Comparison of ENCODE assay signal across 24 cellular contexts in the genomic region with DNA sequence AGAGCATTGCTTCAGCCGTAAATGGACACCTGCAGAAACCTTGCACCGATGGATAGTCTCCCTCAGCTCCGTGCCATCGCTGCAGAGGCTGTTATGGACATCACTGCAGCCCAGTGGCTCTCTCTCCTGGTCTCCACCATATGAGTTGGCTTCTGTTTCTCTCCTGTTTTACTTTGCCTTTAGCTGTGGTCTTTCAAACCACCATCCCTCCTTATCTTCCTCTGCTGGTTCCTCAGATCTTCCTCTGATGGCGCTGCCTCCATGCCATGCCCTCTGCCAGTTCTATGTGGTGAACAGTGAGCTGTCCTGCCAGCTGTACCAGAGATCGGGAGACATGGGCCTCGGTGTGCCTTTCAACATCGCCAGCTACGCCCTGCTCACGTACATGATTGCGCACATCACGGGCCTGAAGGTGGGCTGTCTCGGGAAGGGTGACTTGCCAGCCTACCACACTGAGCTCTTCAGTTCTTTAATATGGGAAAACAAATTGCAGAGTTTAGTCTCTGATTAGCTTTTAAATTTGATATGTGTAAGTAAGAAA. TPM values are rescaled to one million over a fixed set of nuclear protein-coding genes. Genes with fewer than 3 reads are reported as not detected.
A peak's percentile ranks its signal among the peaks of the same experiment; 100 is the strongest.
DNase-seq lines count a peak whose midpoint lies in the region; ATAC-seq, FAIRE-seq and TF ChIP-seq lines count a peak whose summit lies in the region.
"Had no signal": no experiment of that assay in that cellular context is flagged by ENCODE, and none has a peak within 500 bp of the region (broad histone marks: within the 10 kb centered on the region; RNA-seq: fewer than 3 reads in every experiment).

No MANE protein-coding gene starts in this region.

- no peak for FAIRE-seq in K562 (lab: Jason Lieb, UNC)
- FAIRE-seq: pancreas, small intestine had no signal

- 94% methylated on average over 13 of the region's 13 CpGs for WGBS in K562 (ENCODE audit: insufficient coverage, low coverage, missing lambda C conversion rate)

- H3K9me3 ChIP-seq in K562 (replicated peaks; ENCODE audit: control insufficient read depth, insufficient read depth, low read depth, low read length) (no peaks in the 10 kb centered on the region), left lung (no peaks in the 10 kb centered on the region)
- H3K9me3 ChIP-seq: pancreas, uterus had no signal

- peak; percentile 12 to 13 for DNase-seq in activated T-cell treated with anti-CD3 and anti-CD28 coated beads, Interleukin-2, amount 50 U/mL, for 48 hours
- no peak for DNase-seq in activated T-cell treated with anti-CD3 and anti-CD28 coated beads for 4 hours
- no peak for DNase-seq in K562 (ENCODE audit: extremely low read depth in 1 of 4, low spot score in 3 of 4)
- DNase-seq in type B pancreatic cell (ENCODE audit: extremely low spot score, unreplicated experiment): peak; percentile 45
- DNase-seq in left lung: no peak
- DNase-seq: activated CD4-positive, alpha-beta T cell treated with anti-CD3 and anti-CD28 coated beads for 1 hour; anterior cingulate cortex; effector CD4-positive, alpha-beta T cell; HCEC 1CT; hypothalamus; Karpas-422; left cardiac atrium; mammary epithelial cell; NCI-H2029; NCI-H524 treated with DMSO at 0.1 percent for 48 hours; nephron progenitor cell; pancreas; small intestine; stimulated activated naive CD4-positive, alpha-beta T cell; uterus had no signal

- no peak for ATAC-seq in K562
- ATAC-seq in left lung: no peak
- ATAC-seq in HG03439 (IDR thresholded peaks at IDR 0.05; ENCODE audit: unreplicated experiment): no peak
- ATAC-seq: left cardiac atrium, pancreas had no signal

- no peak overlapping the region for H3K4me2 ChIP-seq in K562 (ENCODE audit: insufficient read depth, low read length)

- H3K4me3 ChIP-seq in K562 (no peak overlapping the region), left lung (no peak overlapping the region)
- H3K4me3 ChIP-seq: pancreas, SK-N-MC, uterus had no signal

- intact Hi-C loops in K562 (cut with micrococcal nuclease) (loop anchor here (5.0 kb wide), 1 partner anchor 48 kb away; no protein-coding TSS in a partner anchor), left lung (cut with DNase I) (no loop called here)

- TF ChIP-seq CTCF in K562 (IDR thresholded peaks at IDR 0.05 in 2 of 3, conservative IDR thresholded peaks at IDR 0.05 in 1 of 3; ENCODE audit: insufficient read depth in 2 of 3, low read depth in 1 of 3, low read length in 3 of 3) (no peak), type B pancreatic cell (conservative IDR thresholded peaks at IDR 0.05) (no peak), left lung (IDR thresholded peaks at IDR 0.05) (no peak)

- no peak overlapping the region for H2AFZ ChIP-seq in K562 (ENCODE audit: low read depth, low read length)

- no peak overlapping the region for H3K27ac Mint-ChIP-seq in type B pancreatic cell
- H3K27ac Mint-ChIP-seq: activated naive CD4-positive, alpha-beta T cell treated with anti-CD3 and anti-CD28 coated beads, Interleukin-2, amount 50 U/mL, for 24 hours; nephron progenitor cell had no signal

- H3K79me2 ChIP-seq in K562 (ENCODE audit: control insufficient read depth, insufficient read depth, low read length): peaks cover 28% of the 10 kb centered on the region

- no peaks in the 10 kb centered on the region for H3K27me3 ChIP-seq in K562 (ENCODE audit: control insufficient read depth in 2 of 2, insufficient read depth in 2 of 2, low read length in 2 of 2)
- H3K27me3 ChIP-seq in left lung: no peaks in the 10 kb centered on the region
- H3K27me3 ChIP-seq: pancreas, uterus had no signal

- no peaks in the 10 kb centered on the region; a peak in 1 of 5 replicates for H3K4me1 ChIP-seq in K562 (replicated peaks in 1 of 2; ENCODE audit: control insufficient read depth in 2 of 2, insufficient read depth in 2 of 2, low read length in 2 of 2)
- H3K4me1 ChIP-seq in left lung: no peaks in the 10 kb centered on the region
- H3K4me1 ChIP-seq: pancreas, uterus had no signal

- no peak for TF ChIP-seq RAD21 in K562 (CRISPR knock-in tag; conservative IDR thresholded peaks at IDR 0.05 in 1 of 2, IDR thresholded peaks at IDR 0.05 in 1 of 2)

- no peak overlapping the region for H3K9ac ChIP-seq in K562 (ENCODE audit: insufficient read depth in 1 of 2, low read depth in 2 of 2, low read length in 2 of 2)

- BruUV-seq in K562 (replicated peaks; lab: Mats Ljungman, UMichigan): no TSS peak

- no peaks in the 10 kb centered on the region for H3K27me3 Mint-ChIP-seq in type B pancreatic cell
- H3K27me3 Mint-ChIP-seq: activated naive CD4-positive, alpha-beta T cell treated with anti-CD3 and anti-CD28 coated beads, Interleukin-2, amount 50 U/mL, for 24 hours had no signal

- no peaks in the 10 kb centered on the region for H3K9me1 ChIP-seq in K562 (ENCODE audit: control insufficient read depth, insufficient read depth, low read length)

- H3K4me3 Mint-ChIP-seq in type B pancreatic cell: no peak overlapping the region
- H3K4me3 Mint-ChIP-seq: activated naive CD4-positive, alpha-beta T cell treated with anti-CD3 and anti-CD28 coated beads, Interleukin-2, amount 50 U/mL, for 24 hours; nephron progenitor cell had no signal

- H3K36me3 ChIP-seq in K562 (ENCODE audit: control insufficient read depth, insufficient read depth, low read length) (peaks cover 92% of the 10 kb centered on the region), left lung (peaks cover 0 to 69% of the 10 kb centered on the region in 2 donors)
- H3K36me3 ChIP-seq: uterus had no signal

- POLR2A ChIA-PET in K562 (lab: Yijun Ruan, JAX): interaction anchor here (0.5 to 2.2 kb wide), 14 partner anchors 9 to 169 kb away, joined by 3 to 13 read pairs (median 3); a partner anchor contains a TSS

- in situ Hi-C loops in GM18951 (cut with MboI; ENCODE audit: low sequenced_read_pairs, unreplicated experiment): no loop called here
- in situ Hi-C loops in K562 (cut with MboI): no loop called here

- no peaks in the 10 kb centered on the region for H3K4me1 Mint-ChIP-seq in type B pancreatic cell (ENCODE audit: unreplicated experiment)
- H3K4me1 Mint-ChIP-seq: activated naive CD4-positive, alpha-beta T cell treated with anti-CD3 and anti-CD28 coated beads, Interleukin-2, amount 50 U/mL, for 24 hours; nephron progenitor cell had no signal

- no peaks in the 10 kb centered on the region for H3K9me3 Mint-ChIP-seq in type B pancreatic cell
- H3K9me3 Mint-ChIP-seq: activated naive CD4-positive, alpha-beta T cell treated with anti-CD3 and anti-CD28 coated beads, Interleukin-2, amount 50 U/mL, for 24 hours had no signal

- TF ChIP-seq POLR2A in GM18951 (IDR thresholded peaks at IDR 0.05; ENCODE audit: extremely low read depth, insufficient read depth, insufficient read length) (peak; percentile 9), K562 (conservative IDR thresholded peaks at IDR 0.05) (peak; percentile 61)

- TF ChIP-seq EP300 in K562 (IDR thresholded peaks at IDR 0.05; ENCODE audit: low read length): no peak

- H3K27ac ChIP-seq in K562 (ENCODE audit: extremely low read depth, low read depth, low read length) (no peak overlapping the region), left lung (no peak overlapping the region)
- H3K27ac ChIP-seq: pancreas, SK-N-MC, uterus had no signal

- H3K36me3 Mint-ChIP-seq in type B pancreatic cell: peaks cover 40% of the 10 kb centered on the region

- CTCF ChIA-PET in K562 (lab: Yijun Ruan, JAX; ENCODE audit: low intra/inter-chr PET ratio): no interaction called here

- peaks cover 9% of the 10 kb centered on the region; the same call in 1 of the 2 replicates for H4K20me1 ChIP-seq in K562 (replicated peaks; ENCODE audit: control insufficient read depth, insufficient read depth, low read length)

TF ChIP-seq in K562, 482 proteins besides CTCF, POLR2A, EP300 and RAD21 (continues in another document):
- TF ChIP-seq FOXA1 (IDR thresholded peaks at IDR 0.05; ENCODE audit: borderline replicate concordance): no peak

RNA-seq across cellular contexts. Expression of a gene that starts 13.1 kb away (rescaled TPM):
- 56.4 and 67.1 TPM in 2 replicates for total RNA-seq in K562 (2011; cell fraction: chromatin; rRNA removed; ENCODE audit: low replicate concordance)
- total RNA-seq in K562 (2011; cell fraction: nucleolus; rRNA removed): 67.0 and 72.2 TPM in 2 replicates
- 71.0 and 81.6 TPM in 2 replicates for total RNA-seq in K562 (2011; cell fraction: nucleoplasm; rRNA removed)
- total RNA-seq in K562 (2014; rRNA removed) (137 and 138 TPM in 2 replicates), K562 (2014; rRNA removed; fragmentation: Illumina TruSeq; extraction: Trizol) (69.1 and 72.4 TPM in 2 replicates), K562 (2015; rRNA removed; fragmentation: Illumina TruSeq; extraction: Trizol) (83.4 and 88.8 TPM in 2 replicates), K562 (2021) (292 and 305 TPM in 2 replicates), type B pancreatic cell (ENCODE audit: low replicate concordance) (65.3 and 143 TPM in 2 replicates), left lung (10 to 100 TPM; 25.9 to 39.6 TPM)
- polyA plus RNA-seq in K562 (2011; rRNA removed) (276 and 390 TPM in 2 replicates), K562 (2014; fragmentation: Illumina TruSeq; extraction: Trizol) (381 and 409 TPM in 2 replicates), K562 (2014; fragmentation: Nextera tagmentation; extraction: Ambion mirVana) (100 to 1,000 TPM; 168 to 175 TPM), K562 (2014; rRNA removed) (302 and 311 TPM in 2 replicates)
- polyA plus RNA-seq in K562 (2011; cell fraction: cytosol; rRNA removed): 377 and 398 TPM in 2 replicates
- 188 and 221 TPM in 2 replicates for polyA plus RNA-seq in K562 (2011; cell fraction: nucleus; rRNA removed)
- 259 and 356 TPM in 2 replicates for polyA plus RNA-seq in K562 (2012)
- 346 and 403 TPM in 2 replicates for polyA minus RNA-seq in K562 (2011; rRNA and poly(A)+ RNA removed)
- 213 and 291 TPM in 2 replicates for polyA minus RNA-seq in K562 (2011; cell fraction: cytosol; rRNA and poly(A)+ RNA removed)
- 40.8 and 82.9 TPM in 2 replicates for polyA minus RNA-seq in K562 (2011; cell fraction: nucleus; rRNA and poly(A)+ RNA removed)

RNA-seq across cellular contexts. Expression of a gene that starts 41.9 kb away (rescaled TPM):
- total RNA-seq in K562 (2011; cell fraction: chromatin; rRNA removed; ENCODE audit: low replicate concordance): 450 and 471 TPM in 2 replicates
- total RNA-seq in K562 (2011; cell fraction: nucleolus; rRNA removed): 248 and 273 TPM in 2 replicates
- 343 and 442 TPM in 2 replicates for total RNA-seq in K562 (2011; cell fraction: nucleoplasm; rRNA removed)
- 36.0 and 42.2 TPM in 2 replicates for total RNA-seq in K562 (2014; rRNA removed)
- total RNA-seq in K562 (2014; rRNA removed; fragmentation: Illumina TruSeq; extraction: Trizol): 48.0 and 49.8 TPM in 2 replicates
- total RNA-seq in K562 (2015; rRNA removed; fragmentation: Illumina TruSeq; extraction: Trizol): 40.5 and 44.5 TPM in 2 replicates
- 60.0 and 66.4 TPM in 2 replicates for total RNA-seq in K562 (2021)
- 46.5 and 50.9 TPM in 2 replicates for polyA plus RNA-seq in K562 (2011; rRNA removed)
- polyA plus RNA-seq in K562 (2011; cell fraction: cytosol; rRNA removed): 18.7 and 22.2 TPM in 2 replicates
- 202 and 262 TPM in 2 replicates for polyA plus RNA-seq in K562 (2011; cell fraction: nucleus; rRNA removed)
- polyA plus RNA-seq in K562 (2012): 37.6 and 66.2 TPM in 2 replicates
- 49.4 and 57.3 TPM in 2 replicates for polyA plus RNA-seq in K562 (2014; fragmentation: Illumina TruSeq; extraction: Trizol)
- polyA plus RNA-seq in K562 (2014; fragmentation: Nextera tagmentation; extraction: Ambion mirVana): 10 to 100 TPM; 15.5 to 20.0 TPM
- polyA plus RNA-seq in K562 (2014; rRNA removed): 54.0 and 60.1 TPM in 2 replicates
- polyA minus RNA-seq in K562 (2011; rRNA and poly(A)+ RNA removed): 74.8 and 77.4 TPM in 2 replicates
- polyA minus RNA-seq in K562 (2011; cell fraction: cytosol; rRNA and poly(A)+ RNA removed): 26.4 and 36.0 TPM in 2 replicates
- polyA minus RNA-seq in K562 (2011; cell fraction: nucleus; rRNA and poly(A)+ RNA removed): 100 and 101 TPM in 2 replicates
- 43.2 and 63.1 TPM in 2 replicates for total RNA-seq in type B pancreatic cell (ENCODE audit: low replicate concordance)
- total RNA-seq in left lung: 10 to 100 TPM; 72.7 to 96.7 TPM

Comparison
In these comparisons a context has a peak if more than half of its experiments do, and no peak if none do; other contexts are left out.
1. DNase-seq: peak in activated T-cell treated with anti-CD3 and anti-CD28 coated beads, Interleukin-2, amount 50 U/mL, for 48 hours (2 of 2) and type B pancreatic cell (single experiment); none in activated T-cell treated with anti-CD3 and anti-CD28 coated beads for 4 hours (single experiment), K562 (0 of 4) and left lung (0 of 2).